ENCODE assay signal across 23 cellular contexts in genomic region chr4:154039435-154040061, GRCh38.
"Had no signal": no experiment of that assay in that cellular context is flagged by ENCODE, and none has a peak within 500 bp of the region (broad histone marks: within the 10 kb centered on the region; RNA-seq: fewer than 3 reads in every experiment).

No MANE protein-coding gene starts in this region.

- H3K27me3 ChIP-seq: body of pancreas, colonic mucosa, gastrocnemius medialis, transverse colon, uterus had no signal

- H3K36me3 Mint-ChIP-seq: activated CD8-positive, alpha-beta memory T cell treated with anti-CD3 and anti-CD28 coated beads, Interleukin-2, amount 10 ng/mL, durations not matched to agents 7 days and 5 days had no signal

- H3K9me3 Mint-ChIP-seq: activated CD4-positive, alpha-beta memory T cell treated with anti-CD3 and anti-CD28 coated beads, Interleukin-2, amount 10 ng/mL, durations not matched to agents 7 days and 5 days; activated T-cell treated with anti-CD3 and anti-CD28 coated beads, Interleukin-2, amount 50 U/mL, for 24 hours; activated T-helper 2 cell treated with anti-CD3 and anti-CD28 coated beads, Interferon-gamma antibody, Interleukin-2, Interleukin-4, amounts not matched to agents 10 μg/mL and 5 μg/mL and 100 μg/mL, durations not matched to agents 14 hours and 24 hours and 36 hours; nephron progenitor cell; stimulated activated naive CD8-positive, alpha-beta T cell treated with anti-CD3 and anti-CD28 coated beads, Interleukin-15, Interleukin-2, amounts not matched to agents 100 ng/mL and 50 ng/mL, for 24 hours had no signal

- DNase-seq: activated CD4-positive, alpha-beta memory T cell treated with anti-CD3 and anti-CD28 coated beads, Interleukin-2, amount 10 ng/mL, durations not matched to agents 7 days and 5 days; activated CD4-positive, alpha-beta T cell treated with anti-CD3 and anti-CD28 coated beads for 48 hours; activated CD4-positive, CD25-positive, alpha-beta regulatory T cell; activated CD8-positive, alpha-beta memory T cell treated with anti-CD3 and anti-CD28 coated beads, Interleukin-2, amount 10 ng/mL, durations not matched to agents 7 days and 5 days; activated naive CD4-positive, alpha-beta T cell treated with Interleukin-2 at 50 U/mL for 16 hours; activated T-cell treated with anti-CD3 and anti-CD28 coated beads, Interleukin-2, amount 50 U/mL, for 24 hours; body of pancreas; colonic mucosa; erythroblast; gastrocnemius medialis; head of caudate nucleus; nephron progenitor cell; occipital lobe; right cardiac atrium; stimulated activated CD4-positive, alpha-beta T cell treated with anti-CD3 and anti-CD28 coated beads, Interleukin-2, amount 100 ng/mL, for 48 hours; T1000; transverse colon; uterus had no signal

- H3K4me3 ChIP-seq: body of pancreas, colonic mucosa, gastrocnemius medialis, lung, transverse colon, uterus had no signal

- H3K27me3 Mint-ChIP-seq: activated CD4-positive, alpha-beta memory T cell treated with anti-CD3 and anti-CD28 coated beads, Interleukin-2, amount 10 ng/mL, durations not matched to agents 7 days and 5 days; activated CD8-positive, alpha-beta memory T cell treated with anti-CD3 and anti-CD28 coated beads, Interleukin-2, amount 10 ng/mL, durations not matched to agents 7 days and 5 days had no signal

- H3K27ac ChIP-seq: body of pancreas, colonic mucosa, gastrocnemius medialis, transverse colon, uterus had no signal

- H3K4me3 Mint-ChIP-seq: activated CD4-positive, alpha-beta memory T cell treated with anti-CD3 and anti-CD28 coated beads, Interleukin-2, amount 10 ng/mL, durations not matched to agents 7 days and 5 days; activated CD8-positive, alpha-beta memory T cell treated with anti-CD3 and anti-CD28 coated beads, Interleukin-2, amount 10 ng/mL, durations not matched to agents 7 days and 5 days; activated T-cell treated with anti-CD3 and anti-CD28 coated beads, Interleukin-2, amount 50 U/mL, for 24 hours; nephron progenitor cell; stimulated activated naive CD8-positive, alpha-beta T cell treated with anti-CD3 and anti-CD28 coated beads, Interleukin-15, Interleukin-2, amounts not matched to agents 100 ng/mL and 50 ng/mL, for 24 hours had no signal

- ATAC-seq: activated CD8-positive, alpha-beta memory T cell treated with anti-CD3 and anti-CD28 coated beads, Interleukin-2, amount 10 ng/mL, durations not matched to agents 7 days and 5 days; body of pancreas; gastrocnemius medialis; left lobe of liver; right cardiac atrium had no signal

- H3K4me1 Mint-ChIP-seq: activated CD4-positive, alpha-beta memory T cell treated with anti-CD3 and anti-CD28 coated beads, Interleukin-2, amount 10 ng/mL, durations not matched to agents 7 days and 5 days; activated CD8-positive, alpha-beta memory T cell treated with anti-CD3 and anti-CD28 coated beads, Interleukin-2, amount 10 ng/mL, durations not matched to agents 7 days and 5 days; nephron progenitor cell had no signal

- H3K27ac Mint-ChIP-seq: activated CD4-positive, alpha-beta memory T cell treated with anti-CD3 and anti-CD28 coated beads, Interleukin-2, amount 10 ng/mL, durations not matched to agents 7 days and 5 days; activated CD8-positive, alpha-beta memory T cell treated with anti-CD3 and anti-CD28 coated beads, Interleukin-2, amount 10 ng/mL, durations not matched to agents 7 days and 5 days; activated T-cell treated with anti-CD3 and anti-CD28 coated beads, Interleukin-2, amount 50 U/mL, for 24 hours; activated T-helper 2 cell treated with anti-CD3 and anti-CD28 coated beads, Interferon-gamma antibody, Interleukin-2, Interleukin-4, amounts not matched to agents 10 μg/mL and 5 μg/mL and 100 μg/mL, durations not matched to agents 14 hours and 24 hours and 36 hours; nephron progenitor cell; progenitor cell of endocrine pancreas; stimulated activated naive CD8-positive, alpha-beta T cell treated with anti-CD3 and anti-CD28 coated beads, Interleukin-15, Interleukin-2, amounts not matched to agents 100 ng/mL and 50 ng/mL, for 24 hours had no signal

- H3K36me3 ChIP-seq: colonic mucosa, gastrocnemius medialis, transverse colon, uterus had no signal

- H3K4me1 ChIP-seq: colonic mucosa, gastrocnemius medialis, transverse colon, uterus had no signal

- H3K9me3 ChIP-seq: body of pancreas, colonic mucosa, gastrocnemius medialis, transverse colon, uterus had no signal
